Comparison of ENCODE assay signal across 21 cellular contexts in the genomic region with DNA sequence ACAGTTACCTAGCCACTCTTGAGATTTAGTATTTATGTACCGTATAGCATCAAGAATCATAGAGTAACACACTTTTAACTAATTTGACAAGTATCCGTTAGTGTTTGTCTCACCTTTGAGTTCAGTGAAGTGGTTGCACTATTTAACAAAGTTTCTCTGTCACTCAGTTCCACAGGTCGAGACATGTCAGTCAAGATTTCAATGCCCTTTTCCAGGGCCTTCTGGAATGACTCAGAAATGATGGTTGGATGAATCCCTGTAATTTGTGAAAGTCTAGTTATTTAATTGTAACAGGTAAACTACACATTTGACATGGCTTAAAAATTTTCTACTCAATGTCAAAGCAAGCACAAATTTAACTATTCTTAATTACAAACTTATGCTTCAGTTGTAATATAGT.
"Had no signal": no experiment of that assay in that cellular context is flagged by ENCODE, and none has a peak within 500 bp of the region (broad histone marks: within the 10 kb centered on the region; RNA-seq: fewer than 3 reads in every experiment).

No MANE protein-coding gene starts in this region.

- H3K9me3 ChIP-seq: left ventricle myocardium inferior, ovary, prostate gland, right atrium auricular region, tibial artery had no signal

- H3K27ac Mint-ChIP-seq: activated naive CD4-positive, alpha-beta T cell treated with anti-CD3 and anti-CD28 coated beads, Interleukin-2, amount 50 U/mL, for 24 hours; brain; natural killer cell treated with Interleukin-12 subunit alpha and Interleukin-12 subunit beta and Interleukin-15 and Interleukin-18, amount 100 ng/mL, for 72 hours; T-helper 1 cell treated with Interleukin-12 subunit alpha and Interleukin-12 subunit beta and Interleukin-4 antibody, amounts not matched to agents 30 μg/mL and 1 μg/mL, for 36 hours; WTC11 had no signal

- H3K27me3 Mint-ChIP-seq: activated naive CD4-positive, alpha-beta T cell treated with anti-CD3 and anti-CD28 coated beads, Interleukin-2, amount 50 U/mL, for 24 hours; brain; natural killer cell treated with Interleukin-12 subunit alpha and Interleukin-12 subunit beta and Interleukin-15 and Interleukin-18, amount 100 ng/mL, for 72 hours; stimulated activated naive CD8-positive, alpha-beta T cell treated with anti-CD3 and anti-CD28 coated beads, Interleukin-15, amount 100 ng/mL, for 72 hours had no signal

- H3K9me3 Mint-ChIP-seq: activated naive CD4-positive, alpha-beta T cell treated with anti-CD3 and anti-CD28 coated beads, Interleukin-2, amount 50 U/mL, for 24 hours; brain; natural killer cell treated with Interleukin-12 subunit alpha and Interleukin-12 subunit beta and Interleukin-15 and Interleukin-18, amount 100 ng/mL, for 72 hours; stimulated activated naive CD8-positive, alpha-beta T cell treated with anti-CD3 and anti-CD28 coated beads, Interleukin-15, amount 100 ng/mL, for 72 hours; T-helper 1 cell treated with Interleukin-12 subunit alpha and Interleukin-12 subunit beta and Interleukin-4 antibody, amounts not matched to agents 30 μg/mL and 1 μg/mL, for 36 hours; WTC11 had no signal

- H3K36me3 ChIP-seq: ovary had no signal

- H3K4me1 ChIP-seq: left ventricle myocardium inferior, prostate gland, right atrium auricular region, tibial artery had no signal

- DNase-seq: activated CD8-positive, alpha-beta memory T cell treated with anti-CD3 and anti-CD28 coated beads, Interleukin-2, amount 50 U/mL, for 48 hours; activated effector memory CD4-positive, alpha-beta T cell treated with Interleukin-2 at 50 U/mL for 16 hours; activated T-cell treated with anti-CD3 and anti-CD28 coated beads, Interleukin-2, amount 50 U/mL, for 48 hours; aorta; central memory CD4-positive, alpha-beta T cell; effector memory CD4-positive, alpha-beta T cell; kidney glomerular epithelial cell; left ventricle myocardium inferior; midbrain; ovary; stimulated activated CD4-positive, alpha-beta T cell treated with anti-CD3 and anti-CD28 coated beads, Interleukin-1b, Interleukin-23, amount 100 ng/mL, for 48 hours; stimulated activated naive CD8-positive, alpha-beta T cell treated with anti-CD3 and anti-CD28 coated beads, Interleukin-15, amount 100 ng/mL, for 72 hours; T1000; tibial artery had no signal

- H3K4me3 Mint-ChIP-seq: activated naive CD4-positive, alpha-beta T cell treated with anti-CD3 and anti-CD28 coated beads, Interleukin-2, amount 50 U/mL, for 24 hours; brain; natural killer cell treated with Interleukin-12 subunit alpha and Interleukin-12 subunit beta and Interleukin-15 and Interleukin-18, amount 100 ng/mL, for 72 hours; stimulated activated naive CD8-positive, alpha-beta T cell treated with anti-CD3 and anti-CD28 coated beads, Interleukin-15, amount 100 ng/mL, for 72 hours; T-helper 1 cell treated with Interleukin-12 subunit alpha and Interleukin-12 subunit beta and Interleukin-4 antibody, amounts not matched to agents 30 μg/mL and 1 μg/mL, for 36 hours; WTC11 had no signal

- H3K27ac ChIP-seq: left ventricle myocardium inferior, ovary, prostate gland, right atrium auricular region, tibial artery had no signal

- H3K27me3 ChIP-seq: ovary, right atrium auricular region, tibial artery had no signal

- H3K4me1 Mint-ChIP-seq: activated naive CD4-positive, alpha-beta T cell treated with anti-CD3 and anti-CD28 coated beads, Interleukin-2, amount 50 U/mL, for 24 hours; brain; stimulated activated naive CD8-positive, alpha-beta T cell treated with anti-CD3 and anti-CD28 coated beads, Interleukin-15, amount 100 ng/mL, for 72 hours; WTC11 had no signal

- H3K4me3 ChIP-seq: left ventricle myocardium inferior, ovary, prostate gland, right atrium auricular region, tibial artery had no signal
